8 cellular contexts compared by ENCODE assay signal in the genomic region with DNA sequence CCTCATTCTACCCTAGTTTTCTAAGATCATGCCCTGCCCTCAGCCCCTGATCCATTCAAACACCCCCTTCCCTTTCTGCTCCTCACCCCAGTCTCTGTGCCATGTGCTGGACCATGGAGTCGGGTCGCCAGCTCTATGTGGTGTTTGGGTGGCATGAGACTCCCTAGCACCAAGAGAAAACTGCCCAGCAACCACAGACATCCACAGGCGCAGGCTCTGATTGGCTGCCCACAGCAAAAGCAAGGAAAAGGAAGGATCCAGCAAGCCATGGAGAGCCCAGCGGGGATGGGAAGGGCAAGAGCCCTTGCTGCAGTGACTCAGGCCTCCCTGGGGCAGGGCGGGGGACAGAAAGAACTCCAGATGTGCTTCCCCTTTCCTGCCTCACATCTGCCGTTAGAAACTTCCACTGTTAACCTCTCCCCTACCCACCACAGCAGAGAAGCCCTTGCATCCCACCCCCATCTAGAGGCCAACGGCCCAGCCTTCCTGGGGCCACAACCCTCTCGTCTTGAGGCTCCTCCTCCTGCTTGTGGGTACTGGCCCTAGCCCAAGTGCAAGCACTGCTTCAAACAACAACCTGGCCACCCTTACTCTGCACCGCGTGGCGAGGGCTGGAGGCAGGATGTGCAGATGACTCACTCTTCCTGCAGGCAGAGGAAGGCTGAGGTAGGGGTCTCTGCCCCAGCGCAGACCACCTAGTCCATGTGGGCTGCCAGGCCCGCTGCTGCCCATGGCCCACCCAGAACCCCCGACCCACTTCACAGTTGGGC. TPM values are rescaled to one million over a fixed set of nuclear protein-coding genes. Genes with fewer than 3 reads are reported as not detected.
A peak's percentile ranks its signal among the peaks of the same experiment; 100 is the strongest.
DNase-seq lines count a peak whose midpoint lies in the region; ATAC-seq and TF ChIP-seq lines count a peak whose summit lies in the region.

No MANE protein-coding gene starts in this region.

- WGBS in HUES64 = 50% methylated on average over 14 of the region's 14 CpGs

- H3K9me3 ChIP-seq in HUES64 (ENCODE audit: insufficient read depth, low read depth, low read length) = no peaks in the 10 kb centered on the region
- H3K9me3 ChIP-seq in left ventricle myocardium inferior (replicated peaks) = no peaks in the 10 kb centered on the region

- no peak for TF ChIP-seq CTCF in left ventricle myocardium inferior (IDR thresholded peaks at IDR 0.05; ENCODE audit: borderline replicate concordance)

- no peaks in the 10 kb centered on the region for H3K27me3 ChIP-seq in HUES64 (ENCODE audit: insufficient read depth, low read length)
- no peaks in the 10 kb centered on the region for H3K27me3 ChIP-seq in left ventricle myocardium inferior (ENCODE audit: low read depth)

- H3K4me3 ChIP-seq in HUES64 (ENCODE audit: low read length) (no peak overlapping the region), left ventricle myocardium inferior (peak overlapping the region; percentile 39)

- H3K27ac ChIP-seq in HUES64 (ENCODE audit: low read depth, low read length) = peak overlapping the region; percentile 88
- H3K27ac ChIP-seq in left ventricle myocardium inferior (replicated peaks) = peak overlapping the region; percentile 94

- intact Hi-C loops in left ventricle myocardium inferior (cut with micrococcal nuclease) = no loop called here

- ATAC-seq in GM19438 (IDR thresholded peaks at IDR 0.05; ENCODE audit: low read depth, unreplicated experiment) = peak; percentile 39

- H3K36me3 ChIP-seq in HUES64 (ENCODE audit: insufficient read depth, low read length) (peaks cover 40% of the 10 kb centered on the region), left ventricle myocardium inferior (peaks cover 32% of the 10 kb centered on the region)

- H3K9ac ChIP-seq in HUES64 (ENCODE audit: low read depth, low read length) = peak overlapping the region; percentile 34

- peaks cover 71% of the 10 kb centered on the region for H3K4me1 ChIP-seq in HUES64 (ENCODE audit: insufficient read depth, low read length)
- H3K4me1 ChIP-seq in left ventricle myocardium inferior = peaks cover 90% of the 10 kb centered on the region

- DNase-seq in C1 segment of cervical spinal cord (lab: John Stamatoyannopoulos, UW) (peak in 12 of 14 donors; percentile 10 to 70 (median 42)), T follicular helper cell (ENCODE audit: low read depth) (peak; percentile 77), amygdala (lab: John Stamatoyannopoulos, UW) (peak in 42 of 56 donors; percentile 13 to 82 (median 60)), left ventricle myocardium inferior (peak; percentile 87), retina (peak; percentile 45), COR-L47 (lab: John Stamatoyannopoulos, UW) (no peak)

RNA-seq across cellular contexts. Expression of gene AHNAK, which starts 9.7 kb away (rescaled TPM):
- 3.4 TPM for polyA plus RNA-seq in HUES64 (2013, experiment 1 of 2)
- 4.6 TPM for polyA plus RNA-seq in HUES64 (2013, experiment 2 of 2)
- total RNA-seq in left ventricle myocardium inferior = 290 TPM

RNA-seq across cellular contexts. Expression of gene EEF1G, which starts 17.4 kb away (rescaled TPM):
- polyA plus RNA-seq in HUES64 (2013, experiment 1 of 2) = 1,523 TPM
- polyA plus RNA-seq in HUES64 (2013, experiment 2 of 2) = 1,614 TPM
- total RNA-seq in left ventricle myocardium inferior = 958 TPM

RNA-seq across cellular contexts. Expression of gene TUT1, which starts 35.0 kb away (rescaled TPM):
- 11.8 TPM for polyA plus RNA-seq in HUES64 (2013, experiment 1 of 2)
- 13.8 TPM for polyA plus RNA-seq in HUES64 (2013, experiment 2 of 2)
- 12.5 TPM for total RNA-seq in left ventricle myocardium inferior

RNA-seq across cellular contexts. Expression of gene MTA2, which starts 45.4 kb away (rescaled TPM):
- 99.8 TPM for polyA plus RNA-seq in HUES64 (2013, experiment 1 of 2)
- 97.7 TPM for polyA plus RNA-seq in HUES64 (2013, experiment 2 of 2)
- total RNA-seq in left ventricle myocardium inferior = 26.3 TPM

RNA-seq across cellular contexts. Expression of gene EML3, which starts 56.3 kb away (rescaled TPM):
- 10.8 TPM for polyA plus RNA-seq in HUES64 (2013, experiment 1 of 2)
- 11.2 TPM for polyA plus RNA-seq in HUES64 (2013, experiment 2 of 2)
- total RNA-seq in left ventricle myocardium inferior = 14.6 TPM
